10 cellular contexts compared by ENCODE assay signal in the genomic region with DNA sequence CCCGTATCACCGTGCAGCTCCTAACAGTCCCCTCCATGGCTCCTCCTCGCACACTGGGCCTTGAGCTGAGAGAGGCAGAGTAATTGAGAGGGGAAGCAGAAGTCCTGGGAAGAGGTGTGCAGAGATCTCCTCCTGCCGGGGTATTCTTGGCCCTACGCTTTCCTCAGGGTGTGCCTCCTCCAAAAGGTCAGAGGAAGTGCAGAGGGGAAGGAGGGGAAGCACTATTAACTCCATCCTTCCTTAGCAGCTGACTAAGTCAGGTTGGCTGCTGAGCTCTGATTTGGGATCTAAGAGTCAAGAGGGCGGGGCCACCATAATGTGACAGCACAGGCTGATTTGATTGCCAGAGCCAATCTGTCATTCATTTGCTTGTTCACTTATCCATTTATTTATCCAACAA. TPM values are rescaled to one million over a fixed set of nuclear protein-coding genes. Genes with fewer than 3 reads are reported as not detected.
DNase-seq lines count a peak whose midpoint lies in the region; ATAC-seq and TF ChIP-seq lines count a peak whose summit lies in the region.
"Had no signal": no experiment of that assay in that cellular context is flagged by ENCODE, and none has a peak within 500 bp of the region (broad histone marks: within the 10 kb centered on the region; RNA-seq: fewer than 3 reads in every experiment).

No MANE protein-coding gene starts in this region.

- no peaks in the 10 kb centered on the region for H3K4me1 ChIP-seq in GM23338 (ENCODE audit: insufficient read depth)
- H3K4me1 ChIP-seq in osteoblast (ENCODE audit: insufficient read depth, low read length) = peaks cover 31% of the 10 kb centered on the region
- peaks cover 4 to 12% of the 10 kb centered on the region in 2 experiments for H3K4me1 ChIP-seq in trophoblast cell (ENCODE audit: control insufficient read depth in 1 of 2, insufficient read depth in 2 of 2, low read length in 2 of 2)

- WGBS in trophoblast cell (ENCODE audit: extremely low coverage, insufficient coverage, insufficient read length) = no CpG with 5 or more reads among the region's 6 CpGs

- H3K4me2 ChIP-seq in GM23338 (no peak overlapping the region), osteoblast (ENCODE audit: insufficient read depth, low read length) (no peak overlapping the region), trophoblast cell (ENCODE audit: low read length) (no peak overlapping the region)

- no peak overlapping the region for H3K14ac ChIP-seq in trophoblast cell (ENCODE audit: low read length)

- H4K8ac ChIP-seq in trophoblast cell (ENCODE audit: low read depth, low read length) = no peak overlapping the region

- no peak overlapping the region for H2AK5ac ChIP-seq in trophoblast cell (ENCODE audit: low read length)

- no peak overlapping the region for H2BK5ac ChIP-seq in trophoblast cell (ENCODE audit: low read depth, low read length, poor library complexity)

- H2AFZ ChIP-seq in GM23338 = no peak overlapping the region
- no peak overlapping the region for H2AFZ ChIP-seq in osteoblast (ENCODE audit: low read length)
- no peak overlapping the region for H2AFZ ChIP-seq in trophoblast cell (ENCODE audit: insufficient read depth, low read length, poor library complexity)

- no peaks in the 10 kb centered on the region for H3K9me3 Mint-ChIP-seq in GM23338
- H3K9me3 Mint-ChIP-seq: activated B cell treated with CpG ODN at 0.5 μM for 24 hours, naive B cell had no signal

- no peak overlapping the region for H3K9ac ChIP-seq in trophoblast cell (ENCODE audit: low read length)

- H4K20me1 ChIP-seq in GM23338 (replicated peaks; ENCODE audit: insufficient read depth) (no peaks in the 10 kb centered on the region; the same call in 1 of the 2 replicates), osteoblast (ENCODE audit: insufficient read depth, low read length) (peaks cover 76% of the 10 kb centered on the region)

- H4K12ac ChIP-seq in trophoblast cell (ENCODE audit: low read depth, low read length) = no peak overlapping the region

- no peak overlapping the region for H2BK12ac ChIP-seq in trophoblast cell (ENCODE audit: low read length)

- H3K27ac ChIP-seq in GM23338 (ENCODE audit: low read depth) = no peak overlapping the region
- no peak overlapping the region for H3K27ac ChIP-seq in osteoblast (ENCODE audit: low read depth, low read length)
- no peak overlapping the region for H3K27ac ChIP-seq in trophoblast cell (ENCODE audit: low read depth, low read length)

- H2BK120ac ChIP-seq in trophoblast cell (ENCODE audit: insufficient read depth, low read length, poor library complexity) = no peak overlapping the region

- no peak overlapping the region for H3K18ac ChIP-seq in trophoblast cell (ENCODE audit: low read length)

- H4K91ac ChIP-seq in trophoblast cell (ENCODE audit: low read depth, low read length) = no peak overlapping the region

- H3K36me3 ChIP-seq in GM23338 (ENCODE audit: insufficient read depth) (no peaks in the 10 kb centered on the region), osteoblast (ENCODE audit: insufficient read depth, low read length) (peaks cover 19% of the 10 kb centered on the region), trophoblast cell (ENCODE audit: control insufficient read depth in 1 of 2, insufficient read depth in 2 of 2, low read length in 2 of 2) (peaks cover 52 to 66% of the 10 kb centered on the region in 2 experiments)

- H3K23ac ChIP-seq in trophoblast cell (ENCODE audit: low read length) = no peak overlapping the region

- peaks cover 1% of the 10 kb centered on the region for H3K27me3 Mint-ChIP-seq in GM23338 (ENCODE audit: insufficient read depth, low read depth, poor library complexity)
- H3K27me3 Mint-ChIP-seq: activated B cell treated with CpG ODN at 0.5 μM for 24 hours, naive B cell had no signal

- H3K9me2 ChIP-seq in GM23338 (ENCODE audit: insufficient read depth) = no peaks in the 10 kb centered on the region

- TF ChIP-seq CTCF in GM23338 (conservative IDR thresholded peaks at IDR 0.05; ENCODE audit: low read depth in 2 of 2) (0 out of 4 replicates have a peak, but pooled peaks of 1 of the 2 experiments have one; percentile 14), osteoblast (IDR thresholded peaks at IDR 0.05; ENCODE audit: extremely low read depth, low read depth, low read length) (no peak)

- peak; percentile 52 for ATAC-seq in GM23338
- peak; percentile 37 for ATAC-seq in esophagus mucosa
- ATAC-seq in GM18858 (IDR thresholded peaks at IDR 0.05; ENCODE audit: unreplicated experiment) = no peak

- no peaks in the 10 kb centered on the region for H3K79me1 ChIP-seq in trophoblast cell (ENCODE audit: low read length)

- H3K4me3 ChIP-seq in GM23338 = no peak overlapping the region
- no peak overlapping the region for H3K4me3 ChIP-seq in osteoblast (ENCODE audit: insufficient read depth, low read length)
- no peak overlapping the region for H3K4me3 ChIP-seq in trophoblast cell (ENCODE audit: low read depth, low read length)

- no peaks in the 10 kb centered on the region for H3K27me3 ChIP-seq in GM23338 (ENCODE audit: insufficient read depth)
- no peaks in the 10 kb centered on the region for H3K27me3 ChIP-seq in osteoblast (ENCODE audit: insufficient read depth, low read length)
- H3K27me3 ChIP-seq in trophoblast cell (ENCODE audit: insufficient read depth, low read length) = no peaks in the 10 kb centered on the region

- H3K36me3 Mint-ChIP-seq in GM23338 (ENCODE audit: low read depth) = no peaks in the 10 kb centered on the region
- H3K36me3 Mint-ChIP-seq: naive B cell had no signal

- H3K79me2 ChIP-seq in GM23338 (replicated peaks; ENCODE audit: insufficient read depth) (no peaks in the 10 kb centered on the region), osteoblast (ENCODE audit: insufficient read depth, low read length) (peaks cover 91% of the 10 kb centered on the region), trophoblast cell (ENCODE audit: control insufficient read depth, insufficient read depth, low read length, poor library complexity) (peaks cover 26% of the 10 kb centered on the region)

- no peak overlapping the region for H3K4ac ChIP-seq in trophoblast cell (ENCODE audit: low read depth, low read length)

- DNase-seq in GM23338 (ENCODE audit: low spot score) (no peak), NOMO-1 treated with DMSO at 0.1 percent for 48 hours (lab: John Stamatoyannopoulos, UW; ENCODE audit: unreplicated experiment) (peak; percentile 80), osteoblast (ENCODE audit: insufficient read length, low spot score, missing footprints) (peak; percentile 80), trophoblast cell (no peak), A172 (ENCODE audit: low spot score) (no peak), SW480 (ENCODE audit: low spot score) (no peak)
- DNase-seq: activated B cell treated with CpG ODN at 0.5 μM for 24 hours, naive B cell had no signal

- no peaks in the 10 kb centered on the region for H3F3A ChIP-seq in GM23338 (replicated peaks; ENCODE audit: low read depth)

- peaks cover 15% of the 10 kb centered on the region for H3K4me1 Mint-ChIP-seq in GM23338

- H3K27ac Mint-ChIP-seq in GM23338 = no peak overlapping the region
- H3K27ac Mint-ChIP-seq: activated B cell treated with CpG ODN at 0.5 μM for 24 hours had no signal

- no peak overlapping the region for H3K4me3 Mint-ChIP-seq in GM23338
- H3K4me3 Mint-ChIP-seq: activated B cell treated with CpG ODN at 0.5 μM for 24 hours, naive B cell had no signal

- no peaks in the 10 kb centered on the region for H3K9me3 ChIP-seq in osteoblast (ENCODE audit: low read depth, low read length)
- no peaks in the 10 kb centered on the region for H3K9me3 ChIP-seq in trophoblast cell (ENCODE audit: insufficient read depth, low read depth, low read length)

TF ChIP-seq in GM23338, 12 proteins besides CTCF, POLR2A, EP300 and RAD21 (continues in another document):
- TF ChIP-seq CREB1 (CRISPR knock-in tag; IDR thresholded peaks at IDR 0.05; ENCODE audit: low read depth) = no peak
- TF ChIP-seq, protein P1, sequence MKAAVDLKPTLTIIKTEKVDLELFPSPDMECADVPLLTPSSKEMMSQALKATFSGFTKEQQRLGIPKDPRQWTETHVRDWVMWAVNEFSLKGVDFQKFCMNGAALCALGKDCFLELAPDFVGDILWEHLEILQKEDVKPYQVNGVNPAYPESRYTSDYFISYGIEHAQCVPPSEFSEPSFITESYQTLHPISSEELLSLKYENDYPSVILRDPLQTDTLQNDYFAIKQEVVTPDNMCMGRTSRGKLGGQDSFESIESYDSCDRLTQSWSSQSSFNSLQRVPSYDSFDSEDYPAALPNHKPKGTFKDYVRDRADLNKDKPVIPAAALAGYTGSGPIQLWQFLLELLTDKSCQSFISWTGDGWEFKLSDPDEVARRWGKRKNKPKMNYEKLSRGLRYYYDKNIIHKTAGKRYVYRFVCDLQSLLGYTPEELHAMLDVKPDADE (IDR thresholded peaks at IDR 0.05) = no peak
- no peak for TF ChIP-seq EZH2 (IDR thresholded peaks at IDR 0.05; ENCODE audit: low read depth, unreplicated experiment)
- TF ChIP-seq STAT1 (IDR thresholded peaks at IDR 0.05; ENCODE audit: unreplicated experiment) = no peak
- TF ChIP-seq EZH2phosphoT487 (IDR thresholded peaks at IDR 0.05; ENCODE audit: unreplicated experiment) = no peak
- no peak for TF ChIP-seq ZNF331 (CRISPR knock-in tag; IDR thresholded peaks at IDR 0.05; ENCODE audit: low read depth)
- no peak for TF ChIP-seq NANOG (IDR thresholded peaks at IDR 0.05; ENCODE audit: borderline replicate concordance)
- TF ChIP-seq POLR2AphosphoS5 (IDR thresholded peaks at IDR 0.05; ENCODE audit: low read depth) = no peak

RNA-seq across cellular contexts. Expression of a gene that starts 12.3 kb away (rescaled TPM):
- total RNA-seq in GM23338 (2014; rRNA removed; shearing (Covaris generic)) = 14.6 and 15.8 TPM in 2 replicates
- 4.3 and 5.5 TPM in 2 replicates for polyA plus RNA-seq in GM23338 (2016; fragmentation: Nextera tagmentation; extraction: Ambion mirVana)
- 28.3 TPM for total RNA-seq in esophagus mucosa
- total RNA-seq in osteoblast = 112 and 124 TPM in 2 replicates
- polyA plus RNA-seq in trophoblast cell (2013) = 278 and 279 TPM in 2 replicates
- 41.9 and 44.6 TPM in 2 replicates for total RNA-seq in A172 (2014; rRNA removed; shearing (Covaris generic))

Comparison
In these comparisons a context has a peak if more than half of its experiments do, and no peak if none do; other contexts are left out.
1. DNase-seq: peak in NOMO-1 treated with DMSO at 0.1 percent for 48 hours (single experiment) and osteoblast (single experiment); none in GM23338 (single experiment), trophoblast cell (0 of 2), A172 (single experiment) and SW480 (single experiment).